Comparison of ENCODE assay signal across 14 cellular contexts in genomic region chr11:94770563-94771120, GRCh38. TPM values are rescaled to one million over a fixed set of nuclear protein-coding genes. Genes with fewer than 3 reads are reported as not detected.
DNase-seq lines count a peak whose midpoint lies in the region; ATAC-seq and TF ChIP-seq lines count a peak whose summit lies in the region.
"Had no signal": no experiment of that assay in that cellular context is flagged by ENCODE, and none has a peak within 500 bp of the region (broad histone marks: within the 10 kb centered on the region; RNA-seq: fewer than 3 reads in every experiment).

No MANE protein-coding gene starts in this region.

- no peaks in the 10 kb centered on the region for H3K36me3 Mint-ChIP-seq in natural killer cell
- no peaks in the 10 kb centered on the region for H3K36me3 Mint-ChIP-seq in natural killer cell treated with Interleukin-12 subunit alpha and Interleukin-12 subunit beta and Interleukin-15 and Interleukin-18, amount 100 ng/mL, for 72 hours
- H3K36me3 Mint-ChIP-seq: naive thymus-derived CD8-positive, alpha-beta T cell had no signal

- DNase-seq in natural killer cell (no peak), choroid plexus epithelial cell (ENCODE audit: low read depth) (no peak), GOT3 (lab: John Stamatoyannopoulos, UW) (no peak), suprapubic skin (ENCODE audit: low spot score in 2 of 2) (no peak)
- DNase-seq in natural killer cell treated with Interleukin-12 subunit alpha and Interleukin-12 subunit beta and Interleukin-15 and Interleukin-18, amount 100 ng/mL, for 72 hours (ENCODE audit: low spot score), result no peak
- DNase-seq: activated CD8-positive, alpha-beta memory T cell treated with anti-CD3 and anti-CD28 coated beads, Interleukin-2, amount 50 U/mL, for 48 hours; head of caudate nucleus; naive thymus-derived CD8-positive, alpha-beta T cell; NCI-H524 treated with DMSO at 0.1 percent for 48 hours; T-helper 17 cell had no signal

- H3K4me1 ChIP-seq in muscle layer of duodenum (ENCODE audit: control insufficient read depth in 1 of 2, insufficient read depth in 2 of 2, low read length in 2 of 2), result peaks cover 9 to 47% of the 10 kb centered on the region in 2 donors
- peaks cover 55% of the 10 kb centered on the region for H3K4me1 ChIP-seq in suprapubic skin

- H3K27me3 ChIP-seq in muscle layer of duodenum (ENCODE audit: low read depth, low read length) (no peaks in the 10 kb centered on the region), suprapubic skin (no peaks in the 10 kb centered on the region)

- H3K27ac Mint-ChIP-seq in natural killer cell, result no peak overlapping the region
- no peak overlapping the region for H3K27ac Mint-ChIP-seq in natural killer cell treated with Interleukin-12 subunit alpha and Interleukin-12 subunit beta and Interleukin-15 and Interleukin-18, amount 100 ng/mL, for 72 hours
- H3K27ac Mint-ChIP-seq: T-helper 17 cell had no signal

- peak overlapping the region; percentile 2 for H3K4me3 Mint-ChIP-seq in natural killer cell
- H3K4me3 Mint-ChIP-seq in natural killer cell treated with Interleukin-12 subunit alpha and Interleukin-12 subunit beta and Interleukin-15 and Interleukin-18, amount 100 ng/mL, for 72 hours, result no peak overlapping the region
- H3K4me3 Mint-ChIP-seq: T-helper 17 cell had no signal

- H3K4me3 ChIP-seq in choroid plexus epithelial cell (ENCODE audit: low read depth, low read length) (peak overlapping the region; percentile 92), muscle layer of duodenum (ENCODE audit: low read depth in 1 of 2, low read length in 2 of 2) (peak overlapping the region; percentile 80 to 82), suprapubic skin (no peak overlapping the region)

- TF ChIP-seq CTCF in natural killer cell (IDR thresholded peaks at IDR 0.05) (no peak), choroid plexus epithelial cell (conservative IDR thresholded peaks at IDR 0.05; ENCODE audit: low read depth, low read length) (no peak), suprapubic skin (IDR thresholded peaks at IDR 0.05) (no peak)

- WGBS in suprapubic skin, result 66% methylated on average over 4 of the region's 4 CpGs

- H3K27ac ChIP-seq in muscle layer of duodenum (ENCODE audit: low read length) (peak overlapping the region; percentile 86), suprapubic skin (no peak overlapping the region)
- H3K27ac ChIP-seq: C4-2B had no signal

- no peaks in the 10 kb centered on the region for H3K27me3 Mint-ChIP-seq in natural killer cell (ENCODE audit: low read depth in 2 of 2)
- H3K27me3 Mint-ChIP-seq in natural killer cell treated with Interleukin-12 subunit alpha and Interleukin-12 subunit beta and Interleukin-15 and Interleukin-18, amount 100 ng/mL, for 72 hours, result peaks cover 3 to 22% of the 10 kb centered on the region in 2 donors

- H3K36me3 ChIP-seq in muscle layer of duodenum (ENCODE audit: control insufficient read depth in 1 of 2, insufficient read depth in 2 of 2, low read length in 2 of 2) (no peaks in the 10 kb centered on the region), suprapubic skin (no peaks in the 10 kb centered on the region)

- no peaks in the 10 kb centered on the region for H3K9me3 Mint-ChIP-seq in natural killer cell
- no peaks in the 10 kb centered on the region for H3K9me3 Mint-ChIP-seq in natural killer cell treated with Interleukin-12 subunit alpha and Interleukin-12 subunit beta and Interleukin-15 and Interleukin-18, amount 100 ng/mL, for 72 hours

- peaks cover 18 to 30% of the 10 kb centered on the region in 2 donors for H3K4me1 Mint-ChIP-seq in natural killer cell
- peaks cover 10 to 21% of the 10 kb centered on the region in 2 donors for H3K4me1 Mint-ChIP-seq in natural killer cell treated with Interleukin-12 subunit alpha and Interleukin-12 subunit beta and Interleukin-15 and Interleukin-18, amount 100 ng/mL, for 72 hours (ENCODE audit: low read depth in 2 of 2)

- no peak for TF ChIP-seq POLR2A in GM18505 (IDR thresholded peaks at IDR 0.05; ENCODE audit: borderline replicate concordance, extremely low read depth, insufficient read depth, insufficient read length)
- no peak for TF ChIP-seq POLR2A in suprapubic skin (IDR thresholded peaks at IDR 0.05)

- no peak for ATAC-seq in natural killer cell
- no peak for ATAC-seq in natural killer cell treated with Interleukin-12 subunit alpha and Interleukin-12 subunit beta and Interleukin-15 and Interleukin-18, amount 100 ng/mL, for 72 hours
- no peak for ATAC-seq in GM21447 (IDR thresholded peaks at IDR 0.05; ENCODE audit: unreplicated experiment)
- ATAC-seq in GM18505 (IDR thresholded peaks at IDR 0.05; ENCODE audit: unreplicated experiment), result no peak
- ATAC-seq: naive thymus-derived CD8-positive, alpha-beta T cell; T-helper 17 cell had no signal

- intact Hi-C loops in natural killer cell (cut with micrococcal nuclease), result no loop called here

- H3K9me3 ChIP-seq in muscle layer of duodenum (ENCODE audit: control insufficient read depth in 1 of 2, low read length in 2 of 2), result no peaks in the 10 kb centered on the region
- no peaks in the 10 kb centered on the region for H3K9me3 ChIP-seq in suprapubic skin

- no peak for TF ChIP-seq EP300 in suprapubic skin (IDR thresholded peaks at IDR 0.05)

RNA-seq across cellular contexts. Expression of gene AMOTL1, which starts 2.5 kb away (rescaled TPM):
- total RNA-seq in natural killer cell (1 to 10 TPM; 7.1 to 8.9 (median 8.7) TPM), suprapubic skin (10 to 100 TPM; 69.7 to 86.9 (median 79.4) TPM)
- total RNA-seq in natural killer cell treated with Interleukin-12 subunit alpha and Interleukin-12 subunit beta and Interleukin-15 and Interleukin-18, amount 100 ng/mL, for 72 hours, result 1 to 10 TPM; 5.5 to 5.7 TPM

Comparison
In these comparisons a context has a peak if more than half of its experiments do, and no peak if none do; other contexts are left out.
1. RNA of gene AMOTL1, which starts 2.5 kb away (total RNA-seq): 69.7 to 86.9 TPM in suprapubic skin; 7.1 to 8.9 TPM in natural killer cell and 5.5 to 5.7 TPM in natural killer cell treated with Interleukin-12 subunit alpha and Interleukin-12 subunit beta and Interleukin-15 and Interleukin-18, amount 100 ng/mL, for 72 hours; every median in the first group is over 4 times any median in the second.